Comparison of ENCODE assay signal across 1 cellular context in the genomic region with DNA sequence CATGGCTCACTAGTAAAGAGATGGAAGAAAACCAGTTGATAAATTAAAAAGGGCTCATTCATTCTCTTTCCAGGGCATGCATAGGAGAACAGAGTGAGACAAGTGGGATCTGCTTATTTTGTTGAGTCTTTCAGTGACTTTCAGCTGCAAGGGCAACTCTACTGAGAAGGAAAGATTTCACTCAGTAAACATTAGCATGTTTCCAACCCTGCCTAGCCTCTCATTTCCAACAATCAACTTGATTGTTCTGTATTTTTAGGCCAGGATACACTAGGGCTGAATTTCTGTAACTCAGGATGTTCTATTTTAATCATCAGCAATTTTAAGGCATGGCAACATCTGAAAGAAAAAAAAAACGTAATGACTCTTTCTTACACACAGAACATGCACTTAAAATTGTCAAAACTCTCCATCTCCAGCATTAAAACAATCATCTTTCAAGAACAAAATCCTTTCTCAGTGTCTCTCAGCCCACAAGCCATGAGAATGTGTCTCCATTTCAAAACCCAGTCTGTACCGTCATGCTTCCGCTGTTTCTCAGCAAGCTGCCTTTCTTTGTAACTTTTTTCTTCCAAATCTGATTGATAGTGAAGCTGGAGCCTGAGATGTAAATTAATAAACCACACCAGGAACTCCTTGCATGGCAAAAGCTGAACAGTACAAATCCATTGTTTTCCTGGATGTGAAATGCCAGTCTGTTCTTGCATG.
TF ChIP-seq lines count a peak whose summit lies in the region.

No MANE protein-coding gene starts in this region.

TF ChIP-seq in HCT116, 20 proteins besides CTCF, POLR2A, EP300 and RAD21 (continued from another document):
- TF ChIP-seq, protein P1, sequence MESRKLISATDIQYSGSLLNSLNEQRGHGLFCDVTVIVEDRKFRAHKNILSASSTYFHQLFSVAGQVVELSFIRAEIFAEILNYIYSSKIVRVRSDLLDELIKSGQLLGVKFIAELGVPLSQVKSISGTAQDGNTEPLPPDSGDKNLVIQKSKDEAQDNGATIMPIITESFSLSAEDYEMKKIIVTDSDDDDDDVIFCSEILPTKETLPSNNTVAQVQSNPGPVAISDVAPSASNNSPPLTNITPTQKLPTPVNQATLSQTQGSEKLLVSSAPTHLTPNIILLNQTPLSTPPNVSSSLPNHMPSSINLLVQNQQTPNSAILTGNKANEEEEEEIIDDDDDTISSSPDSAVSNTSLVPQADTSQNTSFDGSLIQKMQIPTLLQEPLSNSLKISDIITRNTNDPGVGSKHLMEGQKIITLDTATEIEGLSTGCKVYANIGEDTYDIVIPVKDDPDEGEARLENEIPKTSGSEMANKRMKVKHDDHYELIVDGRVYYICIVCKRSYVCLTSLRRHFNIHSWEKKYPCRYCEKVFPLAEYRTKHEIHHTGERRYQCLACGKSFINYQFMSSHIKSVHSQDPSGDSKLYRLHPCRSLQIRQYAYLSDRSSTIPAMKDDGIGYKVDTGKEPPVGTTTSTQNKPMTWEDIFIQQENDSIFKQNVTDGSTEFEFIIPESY (IDR thresholded peaks at IDR 0.05; ENCODE audit: extremely low read depth, insufficient replicate concordance, low read length), result no peak
- no peak for TF ChIP-seq TCF7L2 (IDR thresholded peaks at IDR 0.05; ENCODE audit: borderline replicate concordance, extremely low read depth, insufficient read depth, insufficient read length)
- TF ChIP-seq EZH2 (IDR thresholded peaks at IDR 0.05), result no peak
- TF ChIP-seq ZFX (IDR thresholded peaks at IDR 0.05), result no peak
- TF ChIP-seq, protein P2, sequence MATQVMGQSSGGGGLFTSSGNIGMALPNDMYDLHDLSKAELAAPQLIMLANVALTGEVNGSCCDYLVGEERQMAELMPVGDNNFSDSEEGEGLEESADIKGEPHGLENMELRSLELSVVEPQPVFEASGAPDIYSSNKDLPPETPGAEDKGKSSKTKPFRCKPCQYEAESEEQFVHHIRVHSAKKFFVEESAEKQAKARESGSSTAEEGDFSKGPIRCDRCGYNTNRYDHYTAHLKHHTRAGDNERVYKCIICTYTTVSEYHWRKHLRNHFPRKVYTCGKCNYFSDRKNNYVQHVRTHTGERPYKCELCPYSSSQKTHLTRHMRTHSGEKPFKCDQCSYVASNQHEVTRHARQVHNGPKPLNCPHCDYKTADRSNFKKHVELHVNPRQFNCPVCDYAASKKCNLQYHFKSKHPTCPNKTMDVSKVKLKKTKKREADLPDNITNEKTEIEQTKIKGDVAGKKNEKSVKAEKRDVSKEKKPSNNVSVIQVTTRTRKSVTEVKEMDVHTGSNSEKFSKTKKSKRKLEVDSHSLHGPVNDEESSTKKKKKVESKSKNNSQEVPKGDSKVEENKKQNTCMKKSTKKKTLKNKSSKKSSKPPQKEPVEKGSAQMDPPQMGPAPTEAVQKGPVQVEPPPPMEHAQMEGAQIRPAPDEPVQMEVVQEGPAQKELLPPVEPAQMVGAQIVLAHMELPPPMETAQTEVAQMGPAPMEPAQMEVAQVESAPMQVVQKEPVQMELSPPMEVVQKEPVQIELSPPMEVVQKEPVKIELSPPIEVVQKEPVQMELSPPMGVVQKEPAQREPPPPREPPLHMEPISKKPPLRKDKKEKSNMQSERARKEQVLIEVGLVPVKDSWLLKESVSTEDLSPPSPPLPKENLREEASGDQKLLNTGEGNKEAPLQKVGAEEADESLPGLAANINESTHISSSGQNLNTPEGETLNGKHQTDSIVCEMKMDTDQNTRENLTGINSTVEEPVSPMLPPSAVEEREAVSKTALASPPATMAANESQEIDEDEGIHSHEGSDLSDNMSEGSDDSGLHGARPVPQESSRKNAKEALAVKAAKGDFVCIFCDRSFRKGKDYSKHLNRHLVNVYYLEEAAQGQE (IDR thresholded peaks at IDR 0.05; ENCODE audit: low read depth), result no peak
- TF ChIP-seq ATF3 (IDR thresholded peaks at IDR 0.05), result no peak
